ENCODE assay signal across 10 cellular contexts in the genomic region with DNA sequence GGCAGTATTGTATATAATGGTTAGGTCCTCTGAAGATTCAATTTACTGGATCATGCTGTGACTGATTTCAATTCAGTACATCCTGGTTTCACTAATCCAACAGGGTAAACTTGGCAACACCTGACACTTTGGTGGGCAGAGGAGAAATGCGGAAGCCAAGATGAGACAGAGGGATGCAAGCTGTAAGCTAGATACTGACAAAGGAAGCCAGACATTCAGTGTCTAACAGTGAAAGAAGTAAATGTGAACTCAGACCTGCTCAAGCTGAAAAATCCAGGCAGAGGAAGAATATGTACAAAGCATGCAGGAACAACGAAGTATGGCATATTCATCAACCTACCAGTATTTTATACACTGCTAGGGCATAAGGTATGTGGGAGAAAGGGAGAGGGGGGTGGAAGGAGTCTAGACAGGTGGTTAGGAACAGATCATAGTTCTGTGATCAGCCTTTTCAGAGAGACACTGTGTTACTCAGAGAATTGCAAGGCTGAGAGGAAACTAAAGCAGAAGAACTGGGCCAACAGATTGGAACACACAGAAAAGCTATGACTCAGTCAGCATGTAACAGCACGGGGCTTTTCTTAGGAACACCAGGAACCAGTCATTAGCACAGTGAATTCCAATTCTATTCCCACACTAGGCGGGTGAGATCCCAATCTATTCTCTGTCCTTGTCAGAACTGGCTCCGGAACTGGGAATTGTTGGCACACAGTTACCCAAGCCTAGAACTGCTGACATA. TPM values are rescaled to one million over a fixed set of nuclear protein-coding genes. Genes with fewer than 3 reads are reported as not detected.
DNase-seq lines count a peak whose midpoint lies in the region; ATAC-seq lines count a peak whose summit lies in the region.
"Had no signal": no experiment of that assay in that cellular context is flagged by ENCODE, and none has a peak within 500 bp of the region (broad histone marks: within the 10 kb centered on the region; RNA-seq: fewer than 3 reads in every experiment).

No MANE protein-coding gene starts in this region.

- DNase-seq in NCI-H1417 (lab: John Stamatoyannopoulos, UW) (peak; percentile 24 to 62 (median 37)), NCI-H1417 treated with DMSO at 0.1 percent for 48 hours (lab: John Stamatoyannopoulos, UW) (no peak), SK-MEL-5 (ENCODE audit: low read depth, low spot score) (peak; percentile 41), cerebellum (ENCODE audit: low spot score) (peak; percentile 43), putamen (ENCODE audit: low spot score) (peak; percentile 71), GM19238 (ENCODE audit: insufficient read length, low spot score) (no peak)
- DNase-seq: heart right ventricle, T1000 had no signal

- no peak for ATAC-seq in GM19397 (IDR thresholded peaks at IDR 0.05; ENCODE audit: unreplicated experiment)
- ATAC-seq in HG03139 (IDR thresholded peaks at IDR 0.05; ENCODE audit: unreplicated experiment): no peak

- in situ Hi-C loops in SK-MEL-5 (cut with HindIII; ENCODE audit: low pct_unique_long_range_greater_than_20kb, low sequenced_read_pairs): no loop called here

RNA-seq across cellular contexts. Expression of a gene that starts 40.3 kb away (rescaled TPM):
- 0.21 and 0.45 TPM in 2 replicates for total RNA-seq in SK-MEL-5 (2014; rRNA removed; shearing (Covaris generic))
- polyA plus RNA-seq in SK-MEL-5 (2015; cell fraction: cytosol; rRNA removed): 0.28 and 1.7 TPM in 2 replicates
- polyA plus RNA-seq in SK-MEL-5 (2015; cell fraction: nucleus; rRNA removed): not detected in 2 replicates
- 554 TPM for total RNA-seq in cerebellum

Comparison
In these comparisons a context has a peak if more than half of its experiments do, and no peak if none do; other contexts are left out.
1. DNase-seq: peak in NCI-H1417 (3 of 3), SK-MEL-5 (single experiment), cerebellum (single experiment) and putamen (single experiment); none in NCI-H1417 treated with DMSO at 0.1 percent for 48 hours (single experiment) and GM19238 (single experiment).
2. RNA of a gene that starts 40.3 kb away (total RNA-seq): 554 TPM in cerebellum (single experiment); 0.21 to 0.45 TPM in SK-MEL-5; every median in the first group is over 100 times any median in the second.